Comparison of ENCODE assay signal across 29 cellular contexts in genomic region chr14:72243309-72243708, GRCh38.
"Had no signal": no experiment of that assay in that cellular context is flagged by ENCODE, and none has a peak within 500 bp of the region (broad histone marks: within the 10 kb centered on the region; RNA-seq: fewer than 3 reads in every experiment).

No MANE protein-coding gene starts in this region.

- DNase-seq: activated CD4-positive, alpha-beta T cell treated with anti-CD3 and anti-CD28 coated beads for 48 hours; activated CD4-positive, alpha-beta T cell treated with anti-CD3 and anti-CD28 coated beads, Interleukin-2, amount 50 U/mL, for 48 hours; activated CD8-positive, alpha-beta memory T cell treated with anti-CD3 and anti-CD28 coated beads for 24 hours; activated effector memory CD4-positive, alpha-beta T cell treated with Interleukin-2 at 50 U/mL for 16 hours; activated naive CD4-positive, alpha-beta T cell treated with anti-CD3 and anti-CD28 coated beads, Interleukin-2, amount 10 ng/mL, durations not matched to agents 7 days and 5 days; activated naive CD8-positive, alpha-beta T cell treated with anti-CD3 and anti-CD28 coated beads, Interleukin-2, amount 10 ng/mL, durations not matched to agents 7 days and 5 days; caudate nucleus; foreskin fibroblast; heart left ventricle; hypothalamus; left cardiac atrium; midbrain; naive thymus-derived CD4-positive, alpha-beta T cell; occipital lobe; psoas muscle; stimulated activated CD4-positive, alpha-beta T cell treated with anti-CD3 and anti-CD28 coated beads, Interleukin-1b, Interleukin-23, amount 100 ng/mL, for 48 hours; stimulated activated CD4-positive, alpha-beta T cell treated with anti-CD3 and anti-CD28 coated beads, Interleukin-4, amount 100 ng/mL, for 4 hours; stimulated activated CD8-positive, alpha-beta memory T cell treated with anti-CD3 and anti-CD28 coated beads, Interleukin-4, amount 100 ng/mL, for 48 hours; stimulated activated naive CD8-positive, alpha-beta T cell treated with anti-CD3 and anti-CD28 coated beads, Interleukin-15, amount 100 ng/mL, for 72 hours; substantia nigra; thyroid gland; upper lobe of right lung had no signal

- H3K9me3 ChIP-seq: heart left ventricle, psoas muscle, right atrium auricular region, thyroid gland, upper lobe of right lung had no signal

- H3K79me2 ChIP-seq: parathyroid adenoma had no signal

- H3K36me3 ChIP-seq: heart left ventricle, neural progenitor cell, right atrium auricular region, thyroid gland, upper lobe of right lung had no signal

- H3K27me3 ChIP-seq: heart left ventricle, neural progenitor cell, right atrium auricular region, thyroid gland, upper lobe of right lung had no signal

- H3K27ac ChIP-seq: neural progenitor cell, parathyroid adenoma, psoas muscle, right atrium auricular region, thyroid gland, upper lobe of right lung, VCaP had no signal

- H3K4me2 ChIP-seq: neural progenitor cell, smooth muscle cell had no signal

- ATAC-seq: activated CD4-positive, CD25-positive, alpha-beta regulatory T cell treated with anti-CD3 and anti-CD28 coated beads, Interleukin-2, amount 50 U/mL, for 24 hours; naive thymus-derived CD4-positive, alpha-beta T cell; psoas muscle; stimulated activated memory B cell treated with anti-CD40 and anti-IgM and Interleukin-4, amounts not matched to agents 10 μg/mL and 1 μg/mL and 100 μg/mL, for 72 hours; stimulated activated naive CD8-positive, alpha-beta T cell treated with anti-CD3 and anti-CD28 coated beads, Interleukin-15, amount 100 ng/mL, for 72 hours; upper lobe of right lung had no signal

- H3K4me1 ChIP-seq: neural progenitor cell, parathyroid adenoma, psoas muscle, thyroid gland, upper lobe of right lung had no signal

- H3K9ac ChIP-seq: neural progenitor cell, parathyroid adenoma had no signal

- H2AFZ ChIP-seq: neural progenitor cell, parathyroid adenoma had no signal

- H3K4me3 ChIP-seq: heart left ventricle, neural progenitor cell, psoas muscle, right atrium auricular region, smooth muscle cell, thyroid gland, upper lobe of right lung had no signal
